In genomic region chr15:79451361-79451999, GRCh38 we compare ENCODE assay signal across 24 cellular contexts. TPM values are rescaled to one million over a fixed set of nuclear protein-coding genes. Genes with fewer than 3 reads are reported as not detected.
DNase-seq lines count a peak whose midpoint lies in the region; ATAC-seq, FAIRE-seq and TF ChIP-seq lines count a peak whose summit lies in the region.
"Had no signal": no experiment of that assay in that cellular context is flagged by ENCODE, and none has a peak within 500 bp of the region (broad histone marks: within the 10 kb centered on the region; RNA-seq: fewer than 3 reads in every experiment).

No MANE protein-coding gene starts in this region.

- CTCF ChIA-PET in HepG2 (lab: Yijun Ruan, JAX; ENCODE audit: low intra/inter-chr PET ratio, low total read pairs), result interaction anchor here (1.5 kb wide), 1 partner anchor 145 kb away, joined by 11 read pairs; no protein-coding TSS in a partner anchor

- H3K4me3 ChIP-seq in HepG2 (replicated peaks in 1 of 3; ENCODE audit: insufficient read depth in 1 of 3, low read depth in 2 of 3, low read length in 3 of 3) (no peak overlapping the region), right lobe of liver (no peak overlapping the region), lung (no peak overlapping the region)
- H3K4me3 ChIP-seq: BLaER1 treated with 17β-estradiol and CSF1 and Interleukin-3, amounts not matched to agents 10 nM and 100 nM; MG63; SJSA1 had no signal

- no peak for FAIRE-seq in HepG2 (lab: Jason Lieb, UNC)
- FAIRE-seq: A204.1, D721Med, G401.6, GM18507 had no signal

- H3K9me3 ChIP-seq in HepG2 (ENCODE audit: low read length) (no peaks in the 10 kb centered on the region), right lobe of liver (no peaks in the 10 kb centered on the region), lung (ENCODE audit: control insufficient read depth in 2 of 2, insufficient read depth in 1 of 2, low read length in 1 of 2) (peaks cover 0 to 5% of the 10 kb centered on the region in 2 donors)
- H3K9me3 ChIP-seq: SJSA1 had no signal

- H3K4me2 ChIP-seq in HepG2 (ENCODE audit: low read depth, low read length), result no peak overlapping the region
- H3K4me2 ChIP-seq: BLaER1 treated with 17β-estradiol and CSF1 and Interleukin-3, amounts not matched to agents 10 nM and 100 nM had no signal

- 49% methylated on average over 7 of the region's 17 CpGs for WGBS in HepG2 (ENCODE audit: low lambda C conversion rate)
- WGBS in right lobe of liver (ENCODE audit: insufficient coverage, low coverage, low lambda C conversion rate, missing lambda C conversion rate), result 78% methylated on average over 4 of the region's 17 CpGs
- WGBS in lung, 2 donors, result 40 to 41% methylated on average over 17 of the region's 17 CpGs

- intact Hi-C loops in HepG2 (cut with micrococcal nuclease; ENCODE audit: unreplicated experiment), result no loop called here
- intact Hi-C loops in right lobe of liver (cut with DNase I), result no loop called here

- in situ Hi-C loops in HepG2 (cut with HindIII; ENCODE audit: extremely low pct_ligation_motif_present, low pct_unique_long_range_greater_than_20kb), result no loop called here

- H3K79me2 ChIP-seq in HepG2 (ENCODE audit: insufficient read depth, low read length), result no peaks in the 10 kb centered on the region

- no peaks in the 10 kb centered on the region for H3K4me1 ChIP-seq in HepG2 (ENCODE audit: insufficient read depth, low read length)
- no peaks in the 10 kb centered on the region for H3K4me1 ChIP-seq in right lobe of liver
- H3K4me1 ChIP-seq in lung (ENCODE audit: control insufficient read depth in 2 of 2, insufficient read depth in 2 of 2, low read length in 2 of 2), result no peaks in the 10 kb centered on the region
- H3K4me1 ChIP-seq: BLaER1 treated with 17β-estradiol and CSF1 and Interleukin-3, amounts not matched to agents 10 nM and 100 nM; SJSA1 had no signal

- H3K36me3 ChIP-seq in HepG2 (replicated peaks in 1 of 2; ENCODE audit: control insufficient read depth in 1 of 2, insufficient read depth in 2 of 2, low read length in 2 of 2) (no peaks in the 10 kb centered on the region), right lobe of liver (no peaks in the 10 kb centered on the region), lung (ENCODE audit: control insufficient read depth in 2 of 2, insufficient read depth in 2 of 2, low read length in 2 of 2) (no peaks in the 10 kb centered on the region)
- H3K36me3 ChIP-seq: BLaER1 treated with 17β-estradiol and CSF1 and Interleukin-3, amounts not matched to agents 10 nM and 100 nM; MG63; SJSA1 had no signal

- H2AFZ ChIP-seq in HepG2 (ENCODE audit: low read length), result no peak overlapping the region

- H3K27ac ChIP-seq in HepG2 (ENCODE audit: extremely low read length, insufficient read depth, low read length) (no peak overlapping the region), right lobe of liver (no peak overlapping the region), lung (ENCODE audit: low read depth in 1 of 2, low read length in 1 of 2) (no peak overlapping the region)
- H3K27ac ChIP-seq: BLaER1 treated with 17β-estradiol and CSF1 and Interleukin-3, amounts not matched to agents 10 nM and 100 nM; SJSA1 had no signal

- no peak for TF ChIP-seq CTCF in HepG2 (CRISPR knock-in tag; IDR thresholded peaks at IDR 0.05)
- no peak for TF ChIP-seq CTCF in right lobe of liver (IDR thresholded peaks at IDR 0.05)
- TF ChIP-seq CTCF in lung (IDR thresholded peaks at IDR 0.05; ENCODE audit: control extremely low read depth, extremely low read depth), result no peak

- POLR2A ChIA-PET in HepG2 (lab: Yijun Ruan, JAX), result no interaction called here

- BruUV-seq in HepG2 (replicated peaks; lab: Mats Ljungman, UMichigan), result no TSS peak

- H3K27me3 ChIP-seq in HepG2 (ENCODE audit: control insufficient read depth in 1 of 2, insufficient read depth in 2 of 2, low read length in 2 of 2), result peaks cover 2 to 6% of the 10 kb centered on the region in 2 experiments; a peak in 2 of 5 replicates
- no peaks in the 10 kb centered on the region for H3K27me3 ChIP-seq in right lobe of liver
- H3K27me3 ChIP-seq in lung (ENCODE audit: control insufficient read depth, insufficient read depth), result peaks cover 4% of the 10 kb centered on the region
- H3K27me3 ChIP-seq: BLaER1 treated with 17β-estradiol and CSF1 and Interleukin-3, amounts not matched to agents 10 nM and 100 nM; MG63; SJSA1 had no signal

- no peak for DNase-seq in HepG2 (ENCODE audit: low spot score)
- no peak for DNase-seq in right lobe of liver
- peak; percentile 58 for DNase-seq in ecto neural progenitor cell (ENCODE audit: low spot score)
- DNase-seq in lung (ENCODE audit: low spot score), result peak; percentile 6
- no peak for DNase-seq in SK-N-DZ (ENCODE audit: low spot score)
- DNase-seq in NK-92 treated with Interleukin-12 subunit alpha and Interleukin-12 subunit beta, amount 100 ng/mL, for 24 hours (lab: John Stamatoyannopoulos, UW), result no peak
- DNase-seq: CD8-positive, alpha-beta memory T cell; DMS79; GOT3; HFFc6; Karpas-422; MG63; NCI-H1092; NCI-H146; NCI-H2081 treated with DMSO at 0.1 percent for 48 hours; NCI-H226 had no signal

- no peak overlapping the region for H3K9ac ChIP-seq in HepG2 (ENCODE audit: insufficient read depth, low read depth, low read length)
- H3K9ac ChIP-seq: BLaER1 treated with 17β-estradiol and CSF1 and Interleukin-3, amounts not matched to agents 10 nM and 100 nM had no signal

- no peaks in the 10 kb centered on the region for H4K20me1 ChIP-seq in HepG2 (ENCODE audit: insufficient read depth, low read length)
- H4K20me1 ChIP-seq: BLaER1 treated with 17β-estradiol and CSF1 and Interleukin-3, amounts not matched to agents 10 nM and 100 nM had no signal

- TF ChIP-seq POLR2A in HepG2 (IDR thresholded peaks at IDR 0.05; ENCODE audit: insufficient read depth in 1 of 2, low read depth in 2 of 2, low read length in 2 of 2), result no peak
- no peak for TF ChIP-seq POLR2A in right lobe of liver (IDR thresholded peaks at IDR 0.05)
- TF ChIP-seq POLR2A in GM18505 (IDR thresholded peaks at IDR 0.05; ENCODE audit: borderline replicate concordance, extremely low read depth, insufficient read depth, insufficient read length), result no peak

- TF ChIP-seq EP300 in HepG2 (IDR thresholded peaks at IDR 0.05; ENCODE audit: low read depth in 2 of 2, low read length in 2 of 2) (no peak), HepG2 (CRISPR knock-in tag; IDR thresholded peaks at IDR 0.05; ENCODE audit: borderline replicate concordance) (no peak)

- no peak for TF ChIP-seq RAD21 in HepG2 (CRISPR knock-in tag; IDR thresholded peaks at IDR 0.05)

- ATAC-seq in HepG2, result peak; percentile 28; the same call in 1 of the 3 replicates
- ATAC-seq in right lobe of liver, result no peak
- ATAC-seq in lung (ENCODE audit: insufficient read depth, low FRiP score), result no peak
- ATAC-seq in GM19452 (IDR thresholded peaks at IDR 0.05; ENCODE audit: unreplicated experiment), result no peak
- ATAC-seq in GM18505 (IDR thresholded peaks at IDR 0.05; ENCODE audit: unreplicated experiment), result no peak

TF ChIP-seq in HepG2, 621 proteins besides CTCF, POLR2A, EP300 and RAD21 (continues in another document):
- TF ChIP-seq ZNF34 (CRISPR knock-in tag; IDR thresholded peaks at IDR 0.05; ENCODE audit: borderline replicate concordance), result no peak

RNA-seq across cellular contexts. Expression of gene MINAR1, which starts 19.3 kb away (rescaled TPM):
- 0.13 and 0.15 TPM in 2 replicates for total RNA-seq in HepG2 (2016; rRNA removed; fragmentation: Illumina TruSeq; extraction: Trizol)
- total RNA-seq in HepG2 (2016; cell fraction: cytosol; rRNA removed; fragmentation: Illumina TruSeq; extraction: Trizol; ENCODE audit: low read depth), result 0.09 and 0.20 TPM in 2 replicates
- 0.07 and 0.15 TPM in 2 replicates for total RNA-seq in HepG2 (2016; cell fraction: insoluble cytoplasmic fraction; rRNA removed; fragmentation: Illumina TruSeq; extraction: Trizol)
- total RNA-seq in HepG2 (2016; cell fraction: membrane; rRNA removed; fragmentation: Illumina TruSeq; extraction: Trizol), result 0.22 and 0.28 TPM in 2 replicates
- 0.19 and 0.22 TPM in 2 replicates for total RNA-seq in HepG2 (2016; cell fraction: nucleus; rRNA removed; fragmentation: Illumina TruSeq; extraction: Trizol)
- 0.16 and 0.18 TPM in 2 replicates for polyA plus RNA-seq in HepG2 (2011; rRNA removed)
- 0.07 and 0.15 TPM in 2 replicates for polyA plus RNA-seq in HepG2 (2011; cell fraction: cytosol; rRNA removed)
- polyA plus RNA-seq in HepG2 (2011; cell fraction: nucleus; rRNA removed), result 0.34 and 0.52 TPM in 2 replicates
- polyA plus RNA-seq in HepG2 (2012), result 0.23 and 0.40 TPM in 2 replicates
- 0.02 TPM in 1 of 2 replicates, not detected in the other for polyA plus RNA-seq in HepG2 (2016; cell fraction: cytosol; fragmentation: Illumina TruSeq; extraction: Trizol; ENCODE audit: low read depth)
- polyA plus RNA-seq in HepG2 (2016; cell fraction: insoluble cytoplasmic fraction; fragmentation: Illumina TruSeq; extraction: Trizol; ENCODE audit: low read depth), result 0.07 and 0.09 TPM in 2 replicates
- polyA plus RNA-seq in HepG2 (2016; cell fraction: membrane; fragmentation: Illumina TruSeq; extraction: Trizol; ENCODE audit: low read depth), result 0.05 and 0.07 TPM in 2 replicates
- 0.18 and 0.19 TPM in 2 replicates for polyA plus RNA-seq in HepG2 (2016; cell fraction: nucleus; fragmentation: Illumina TruSeq; extraction: Trizol; ENCODE audit: insufficient read depth, low read depth)
- 0.24 and 0.87 TPM in 2 replicates for polyA minus RNA-seq in HepG2 (2011; rRNA and poly(A)+ RNA removed; ENCODE audit: low replicate concordance)
- 0.18 and 0.30 TPM in 2 replicates for polyA minus RNA-seq in HepG2 (2011; cell fraction: cytosol; rRNA and poly(A)+ RNA removed)
- 0.50 and 0.64 TPM in 2 replicates for polyA minus RNA-seq in HepG2 (2011; cell fraction: nucleus; rRNA and poly(A)+ RNA removed)
- total RNA-seq in right lobe of liver, result under 1 TPM in 3 of 6 experiments, not detected in 3; 0.06 to 0.12 (median 0.07) TPM
- total RNA-seq in lung, result under 1 TPM; 0.37 TPM
- polyA plus RNA-seq in lung, result under 1 TPM; 0.10 to 0.14 TPM
- 0.60 and 0.85 TPM in 2 replicates for polyA plus RNA-seq in SK-N-DZ (2014; cell fraction: cytosol; rRNA removed)
- 0.99 and 1.7 TPM in 2 replicates for polyA plus RNA-seq in SK-N-DZ (2014; cell fraction: nucleus; rRNA removed)
- polyA plus RNA-seq: CD8-positive, alpha-beta memory T cell had no signal

Comparison
In these comparisons a context has a peak if more than half of its experiments do, and no peak if none do; other contexts are left out.
1. DNase-seq: peak in ecto neural progenitor cell (single experiment) and lung (single experiment); none in HepG2 (single experiment), right lobe of liver (0 of 3), SK-N-DZ (single experiment) and NK-92 treated with Interleukin-12 subunit alpha and Interleukin-12 subunit beta, amount 100 ng/mL, for 24 hours (single experiment).